ENCODE assay signal across 16 cellular contexts in genomic region chr16:50286681-50287080, GRCh38.
"Had no signal": no experiment of that assay in that cellular context is flagged by ENCODE, and none has a peak within 500 bp of the region (broad histone marks: within the 10 kb centered on the region; RNA-seq: fewer than 3 reads in every experiment).

No MANE protein-coding gene starts in this region.

- H3K27me3 Mint-ChIP-seq: dendritic cell treated with granulocyte-macrophage colony-stimulating factor and Interleukin-4, amounts not matched to agents 40 ng/mL and 50 ng/mL, for 4 days had no signal

- DNase-seq: activated CD4-positive, alpha-beta T cell treated with anti-CD3 and anti-CD28 coated beads for 48 hours; activated effector memory CD4-positive, alpha-beta T cell treated with anti-CD3 and anti-CD28 coated beads, Interleukin-2, amount 50 U/mL, for 16 hours; aorta; foreskin melanocyte; mesendoderm; pancreas; sigmoid colon; spleen; stomach; T-helper 1 cell; testis; upper lobe of left lung had no signal

- H3K9me3 Mint-ChIP-seq: dendritic cell treated with granulocyte-macrophage colony-stimulating factor and Interleukin-4, amounts not matched to agents 40 ng/mL and 50 ng/mL, for 4 days; neural crest cell had no signal

- FAIRE-seq: pancreas had no signal

- H3K4me3 ChIP-seq: pancreas, sigmoid colon, spleen, stomach, testis, upper lobe of left lung had no signal

- H3K4me3 Mint-ChIP-seq: dendritic cell treated with granulocyte-macrophage colony-stimulating factor and Interleukin-4, amounts not matched to agents 40 ng/mL and 50 ng/mL, for 4 days; neural crest cell had no signal

- H3K27ac Mint-ChIP-seq: dendritic cell treated with granulocyte-macrophage colony-stimulating factor and Interleukin-4, amounts not matched to agents 40 ng/mL and 50 ng/mL, for 4 days had no signal

- ATAC-seq: pancreas, SK-N-SH treated with all-trans-retinoic acid at 6 μM for 48 hours had no signal

- H3K36me3 ChIP-seq: pancreas, sigmoid colon had no signal

- H3K9me3 ChIP-seq: pancreas, sigmoid colon, stomach, testis, upper lobe of left lung had no signal

- H3K27ac ChIP-seq: epithelial cell of prostate, pancreas, sigmoid colon, stomach, testis, upper lobe of left lung had no signal

- H3K4me1 ChIP-seq: pancreas, testis had no signal

- H3K27me3 ChIP-seq: pancreas, sigmoid colon, spleen, stomach, testis, upper lobe of left lung had no signal
